ENCODE assay signal across 15 cellular contexts in the genomic region with DNA sequence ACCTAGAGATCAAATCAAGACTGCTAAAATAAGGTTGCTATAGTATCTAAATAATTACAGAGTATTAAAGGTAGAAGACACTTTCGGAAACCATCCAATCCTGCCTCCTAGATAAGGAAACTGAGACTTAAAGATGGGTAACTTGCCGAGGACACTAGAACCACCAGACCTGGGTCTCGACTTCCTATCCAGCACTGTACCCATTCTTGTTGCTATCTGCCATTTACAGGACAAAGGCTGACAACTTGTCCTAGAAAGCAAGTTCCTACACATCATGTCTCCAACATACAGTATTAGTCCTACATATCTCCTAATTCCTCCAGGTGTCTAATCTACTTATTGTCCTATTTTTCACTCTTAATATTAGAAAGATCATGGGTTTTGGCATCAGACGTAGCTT. TPM values are rescaled to one million over a fixed set of nuclear protein-coding genes. Genes with fewer than 3 reads are reported as not detected.
A peak's percentile ranks its signal among the peaks of the same experiment; 100 is the strongest.
DNase-seq lines count a peak whose midpoint lies in the region; ATAC-seq, FAIRE-seq and TF ChIP-seq lines count a peak whose summit lies in the region.
"Had no signal": no experiment of that assay in that cellular context is flagged by ENCODE, and none has a peak within 500 bp of the region (broad histone marks: within the 10 kb centered on the region; RNA-seq: fewer than 3 reads in every experiment).

No MANE protein-coding gene starts in this region.

- POLR2A ChIA-PET in CD8-positive, alpha-beta memory T cell (lab: Charles Lee): interaction anchor here (1.2 to 2.5 kb wide), 2 partner anchors 35 to 38 kb away, joined by 3 to 18 read pairs; partner anchors contain the start of genes STRADB and TRAK2

- H3K27ac Mint-ChIP-seq in CD8-positive, alpha-beta memory T cell: no peak overlapping the region
- H3K27ac Mint-ChIP-seq: activated T-helper 2 cell treated with anti-CD3 and anti-CD28 coated beads, Interferon-gamma antibody, Interleukin-2, Interleukin-4, amounts not matched to agents 10 μg/mL and 5 μg/mL and 100 μg/mL, durations not matched to agents 14 hours and 24 hours and 36 hours; dendritic cell treated with granulocyte-macrophage colony-stimulating factor and Interleukin-4, amounts not matched to agents 40 ng/mL and 50 ng/mL, for 4 days had no signal

- H3K27ac ChIP-seq in CD8-positive, alpha-beta memory T cell (ENCODE audit: low read depth, low read length): no peak overlapping the region
- peak overlapping the region; percentile 51 to 81 for H3K27ac ChIP-seq in coronary artery
- H3K27ac ChIP-seq: parathyroid adenoma had no signal

- H3K27me3 Mint-ChIP-seq in CD8-positive, alpha-beta memory T cell: no peaks in the 10 kb centered on the region
- H3K27me3 Mint-ChIP-seq: dendritic cell treated with granulocyte-macrophage colony-stimulating factor and Interleukin-4, amounts not matched to agents 40 ng/mL and 50 ng/mL, for 4 days had no signal

- FAIRE-seq in H54 (lab: Jason Lieb, UNC): peak; percentile 30

- H3K9ac ChIP-seq in skeletal muscle satellite cell (ENCODE audit: low read depth, low read length): peak overlapping the region; percentile 37
- H3K9ac ChIP-seq: parathyroid adenoma had no signal

- no peaks in the 10 kb centered on the region for H3K9me3 ChIP-seq in CD8-positive, alpha-beta memory T cell (ENCODE audit: low read length)
- no peaks in the 10 kb centered on the region for H3K9me3 ChIP-seq in skeletal muscle satellite cell (replicated peaks; ENCODE audit: low read length)
- H3K9me3 ChIP-seq: HAP-1 had no signal

- peak overlapping the region; percentile 29 for H3K4me3 ChIP-seq in CD8-positive, alpha-beta memory T cell (ENCODE audit: low read length)
- H3K4me3 ChIP-seq in coronary artery (no peak overlapping the region), skeletal muscle satellite cell (ENCODE audit: low read length) (peak overlapping the region; percentile 51)
- H3K4me3 ChIP-seq: HAP-1 had no signal

- no peaks in the 10 kb centered on the region for H3K9me3 Mint-ChIP-seq in CD8-positive, alpha-beta memory T cell
- H3K9me3 Mint-ChIP-seq: activated T-helper 2 cell treated with anti-CD3 and anti-CD28 coated beads, Interferon-gamma antibody, Interleukin-2, Interleukin-4, amounts not matched to agents 10 μg/mL and 5 μg/mL and 100 μg/mL, durations not matched to agents 14 hours and 24 hours and 36 hours; dendritic cell treated with granulocyte-macrophage colony-stimulating factor and Interleukin-4, amounts not matched to agents 40 ng/mL and 50 ng/mL, for 4 days had no signal

- H3K4me1 Mint-ChIP-seq in CD8-positive, alpha-beta memory T cell: peaks cover 18 to 43% (median 26%) of the 10 kb centered on the region in 3 donors

- CTCF ChIA-PET in CD8-positive, alpha-beta memory T cell (lab: Charles Lee): interaction anchor here (1.1 to 1.9 kb wide), 3 partner anchors 9 to 38 kb away, joined by 3 to 7 read pairs (median 3); partner anchors contain the start of genes STRADB and TRAK2

- H3K4me3 Mint-ChIP-seq in CD8-positive, alpha-beta memory T cell: peak overlapping the region in 1 of 7 donors; percentile 14
- H3K4me3 Mint-ChIP-seq: dendritic cell treated with granulocyte-macrophage colony-stimulating factor and Interleukin-4, amounts not matched to agents 40 ng/mL and 50 ng/mL, for 4 days had no signal

- peaks cover 37% of the 10 kb centered on the region for H3K4me1 ChIP-seq in CD8-positive, alpha-beta memory T cell (ENCODE audit: insufficient read depth, low read length)
- H3K4me1 ChIP-seq in skeletal muscle satellite cell (ENCODE audit: control insufficient read depth, insufficient read depth, low read length): peaks cover 39% of the 10 kb centered on the region

- H3K36me3 ChIP-seq in CD8-positive, alpha-beta memory T cell (ENCODE audit: insufficient read depth, low read length): no peaks in the 10 kb centered on the region
- H3K36me3 ChIP-seq in skeletal muscle satellite cell (ENCODE audit: insufficient read depth, low read length): no peaks in the 10 kb centered on the region
- H3K36me3 ChIP-seq: HAP-1 had no signal

- no peak for DNase-seq in CD8-positive, alpha-beta memory T cell
- no peak for DNase-seq in H54 (ENCODE audit: insufficient read length, low spot score)
- DNase-seq in coronary artery (ENCODE audit: low spot score): no peak
- DNase-seq: amygdala, left colon, NCI-H2107, NCI-H69 had no signal

- no peaks in the 10 kb centered on the region for H3K27me3 ChIP-seq in CD8-positive, alpha-beta memory T cell (ENCODE audit: insufficient read depth, low read length, poor library complexity, severe bottlenecking)
- no peaks in the 10 kb centered on the region for H3K27me3 ChIP-seq in skeletal muscle satellite cell (ENCODE audit: control insufficient read depth, insufficient read depth, low read length)

- TF ChIP-seq POLR2A in H54 (IDR thresholded peaks at IDR 0.05; ENCODE audit: low read depth, low read length): no peak

- peaks cover 0 to 6% (median 4%) of the 10 kb centered on the region in 3 donors for H3K36me3 Mint-ChIP-seq in CD8-positive, alpha-beta memory T cell

- ATAC-seq in GM21515 (IDR thresholded peaks at IDR 0.05; ENCODE audit: unreplicated experiment): no peak
- ATAC-seq in HG02973 (IDR thresholded peaks at IDR 0.05; ENCODE audit: unreplicated experiment): no peak
- ATAC-seq in HG02938 (IDR thresholded peaks at IDR 0.05; ENCODE audit: unreplicated experiment): no peak
- ATAC-seq: left colon had no signal

- peak overlapping the region; percentile 73 for H3K4me2 ChIP-seq in skeletal muscle satellite cell (ENCODE audit: low read length)

- TF ChIP-seq CTCF in coronary artery (IDR thresholded peaks at IDR 0.05): no peak

RNA-seq across cellular contexts. Expression of gene TRAK2, which starts 37.7 kb away (rescaled TPM):
- total RNA-seq in CD8-positive, alpha-beta memory T cell: 10 to 100 TPM; 24.9 to 26.0 TPM
- polyA plus RNA-seq in CD8-positive, alpha-beta memory T cell: 40.1 TPM
- total RNA-seq in skeletal muscle satellite cell (2012; rRNA removed): 39.1 and 48.7 TPM in 2 replicates

RNA-seq across cellular contexts. Expression of gene STRADB, which starts 38.0 kb away (rescaled TPM):
- total RNA-seq in CD8-positive, alpha-beta memory T cell: 10 to 100 TPM; 22.3 to 27.7 TPM
- polyA plus RNA-seq in CD8-positive, alpha-beta memory T cell: 35.3 TPM
- total RNA-seq in skeletal muscle satellite cell (2012; rRNA removed): 33.9 and 38.5 TPM in 2 replicates

RNA-seq across cellular contexts. Expression of gene FLACC1, which starts 56.4 kb away (rescaled TPM):
- total RNA-seq in CD8-positive, alpha-beta memory T cell: 1 to 10 TPM; 1.8 to 2.5 TPM
- 0.97 TPM for polyA plus RNA-seq in CD8-positive, alpha-beta memory T cell
- total RNA-seq in skeletal muscle satellite cell (2012; rRNA removed): 0.44 and 0.76 TPM in 2 replicates
